In genomic region chr3:120143676-120144075, GRCh38 we compare ENCODE assay signal across 16 cellular contexts. TPM values are rescaled to one million over a fixed set of nuclear protein-coding genes. Genes with fewer than 3 reads are reported as not detected.
DNase-seq lines count a peak whose midpoint lies in the region; ATAC-seq, FAIRE-seq and TF ChIP-seq lines count a peak whose summit lies in the region.
"Had no signal": no experiment of that assay in that cellular context is flagged by ENCODE, and none has a peak within 500 bp of the region (broad histone marks: within the 10 kb centered on the region; RNA-seq: fewer than 3 reads in every experiment).

No MANE protein-coding gene starts in this region.

- POLR2A ChIA-PET in RWPE1 (lab: Yijun Ruan, JAX; ENCODE audit: low non-redundant PET), result no interaction called here

- no peaks in the 10 kb centered on the region for H3K79me2 ChIP-seq in osteoblast (ENCODE audit: insufficient read depth, low read length)

- H3K4me3 ChIP-seq in osteoblast (ENCODE audit: insufficient read depth, low read length), result no peak overlapping the region
- H3K4me3 ChIP-seq: Peyer's patch had no signal

- H2AFZ ChIP-seq in osteoblast (ENCODE audit: low read length), result no peak overlapping the region

- ATAC-seq in HG02763 (IDR thresholded peaks at IDR 0.05; ENCODE audit: unreplicated experiment), result no peak

- peaks cover 18% of the 10 kb centered on the region for H3K4me1 ChIP-seq in osteoblast (ENCODE audit: insufficient read depth, low read length)

- TF ChIP-seq CTCF in RWPE1 (conservative IDR thresholded peaks at IDR 0.05; ENCODE audit: low read depth) (no peak), osteoblast (IDR thresholded peaks at IDR 0.05; ENCODE audit: extremely low read depth, low read depth, low read length) (no peak)

- DNase-seq in 8988T (peak; percentile 26), ELR (ENCODE audit: low read depth) (peak; percentile 53), RWPE1 (ENCODE audit: low spot score) (no peak), glomerular visceral epithelial cell (ENCODE audit: extremely low spot score) (peak; percentile 13), H54 (ENCODE audit: insufficient read length, low spot score) (no peak), Kasumi-1 (lab: John Stamatoyannopoulos, UW) (no peak), osteoblast (ENCODE audit: insufficient read length, low spot score, missing footprints) (no peak)
- DNase-seq: DMS153, NCI-H1436, NCI-H2029 treated with DMSO at 0.1 percent for 48 hours, NCI-H2171 treated with DMSO at 0.1 percent for 48 hours, NCI-H510A, Peyer's patch, SHP77 had no signal

- no peaks in the 10 kb centered on the region for H3K36me3 ChIP-seq in osteoblast (ENCODE audit: insufficient read depth, low read length)
- H3K36me3 ChIP-seq: Peyer's patch had no signal

- H3K27ac ChIP-seq in RWPE1 (peak overlapping the region; percentile 99), osteoblast (ENCODE audit: low read depth, low read length) (no peak overlapping the region)
- H3K27ac ChIP-seq: Peyer's patch had no signal

- H3K27me3 ChIP-seq in osteoblast (ENCODE audit: insufficient read depth, low read length), result no peaks in the 10 kb centered on the region
- H3K27me3 ChIP-seq: Peyer's patch had no signal

- H3K9me3 ChIP-seq in osteoblast (ENCODE audit: low read depth, low read length), result no peaks in the 10 kb centered on the region
- H3K9me3 ChIP-seq: Peyer's patch had no signal

- H3K4me2 ChIP-seq in osteoblast (ENCODE audit: insufficient read depth, low read length), result no peak overlapping the region

- TF ChIP-seq POLR2A in H54 (IDR thresholded peaks at IDR 0.05; ENCODE audit: low read depth, low read length), result no peak

- no peak for FAIRE-seq in H54 (lab: Jason Lieb, UNC)
- FAIRE-seq: A204.1 had no signal

- CTCF ChIA-PET in RWPE1 (lab: Yijun Ruan, JAX), result no interaction called here

- H4K20me1 ChIP-seq in osteoblast (ENCODE audit: insufficient read depth, low read length), result no peaks in the 10 kb centered on the region

RNA-seq across cellular contexts. Expression of gene GSK3B, which starts 49.4 kb away (rescaled TPM):
- 79.9 and 87.9 TPM in 2 replicates for total RNA-seq in osteoblast

Comparison
In these comparisons a context has a peak if more than half of its experiments do, and no peak if none do; other contexts are left out.
1. DNase-seq: peak in 8988T (single experiment), ELR (single experiment) and glomerular visceral epithelial cell (single experiment); none in RWPE1 (single experiment), H54 (single experiment), Kasumi-1 (0 of 2) and osteoblast (single experiment).